Comparison of ENCODE assay signal across 1 cellular context in genomic region chr2:9374071-9374730, GRCh38.
A peak's percentile ranks its signal among the peaks of the same experiment; 100 is the strongest.
TF ChIP-seq lines count a peak whose summit lies in the region.

No MANE protein-coding gene starts in this region.

TF ChIP-seq in liver, 16 proteins besides CTCF, POLR2A, EP300 and RAD21 (continued from another document):
- peak; percentile 35 to 46 for TF ChIP-seq HNF4A (conservative IDR thresholded peaks at IDR 0.05)
- TF ChIP-seq RXRA (IDR thresholded peaks at IDR 0.05), result peak in 1 of 2 donors; percentile 16
- TF ChIP-seq TAF1 (conservative IDR thresholded peaks at IDR 0.05), result no peak
- no peak for TF ChIP-seq FOXA1 (IDR thresholded peaks at IDR 0.05)
- no peak for TF ChIP-seq MAX (IDR thresholded peaks at IDR 0.05)
